ENCODE assay signal across 33 cellular contexts in the genomic region with DNA sequence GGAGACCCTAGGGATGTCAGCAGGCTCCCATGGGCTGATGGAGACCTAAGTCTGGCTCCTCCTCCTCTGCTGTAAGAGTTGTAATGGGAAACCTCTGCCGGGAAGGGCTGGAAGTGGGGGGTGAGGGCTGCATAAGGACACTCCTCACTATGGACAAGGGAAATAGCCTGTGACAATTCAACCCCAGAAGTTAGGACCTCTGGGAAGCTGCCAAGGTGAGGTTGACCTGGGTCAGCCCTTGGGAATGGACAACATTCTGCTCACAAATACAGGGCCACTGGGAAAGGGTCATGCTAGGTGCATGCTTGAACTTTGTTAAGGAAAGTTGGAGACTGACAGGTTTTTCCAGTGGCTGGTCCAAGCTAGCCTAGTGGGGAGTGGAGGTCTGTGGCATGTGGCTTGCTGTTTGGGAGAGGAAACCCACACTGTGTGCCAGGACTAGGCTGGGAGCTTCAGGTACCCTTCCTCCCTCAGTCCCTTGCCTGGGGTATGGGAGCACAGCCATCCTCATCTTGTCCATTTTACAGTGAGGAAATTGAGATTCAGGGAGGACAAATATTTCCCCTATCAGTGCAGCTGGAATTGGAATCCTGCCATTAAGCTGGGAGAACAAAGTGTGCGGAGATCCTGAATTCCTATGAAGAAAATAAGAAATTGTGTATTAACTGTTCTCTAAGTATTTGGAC.
DNase-seq lines count a peak whose midpoint lies in the region; ATAC-seq, FAIRE-seq and TF ChIP-seq lines count a peak whose summit lies in the region.
"Had no signal": no experiment of that assay in that cellular context is flagged by ENCODE, and none has a peak within 500 bp of the region (broad histone marks: within the 10 kb centered on the region; RNA-seq: fewer than 3 reads in every experiment).

No MANE protein-coding gene starts in this region.

- H3K27me3 ChIP-seq in endodermal cell (ENCODE audit: control insufficient read depth, insufficient read depth, low read length, poor library complexity, severe bottlenecking) (no peaks in the 10 kb centered on the region), aorta (ENCODE audit: control insufficient read depth in 1 of 2, insufficient read depth in 2 of 2, low read length in 1 of 2) (no peaks in the 10 kb centered on the region)
- H3K27me3 ChIP-seq: sigmoid colon, SJCRH30, thyroid gland, uterus had no signal

- intact Hi-C loops in Right ventricle myocardium inferior (cut with DNase I): no loop called here
- intact Hi-C loops in cardiac septum (cut with DNase I): no loop called here
- intact Hi-C loops in kidney (cut with DNase I): no loop called here
- intact Hi-C loops in aorta (cut with DNase I): no loop called here
- intact Hi-C loops in activated CD4-positive, alpha-beta memory T cell treated with anti-CD3 and anti-CD28 coated beads for 36 hours (cut with micrococcal nuclease): no loop called here

- H3K27ac ChIP-seq in endodermal cell (ENCODE audit: low read depth, low read length) (no peak overlapping the region), kidney (ENCODE audit: low read depth in 2 of 2, low read length in 2 of 2) (peak overlapping the region; percentile 19 to 47), aorta (ENCODE audit: low read depth in 1 of 2, low read length in 2 of 2) (no peak overlapping the region)
- H3K27ac ChIP-seq: sigmoid colon, SJCRH30, thyroid gland, uterus had no signal

- H3K9ac ChIP-seq in endodermal cell (ENCODE audit: extremely low read depth, low read length, poor library complexity, severe bottlenecking): no peak overlapping the region
- no peak overlapping the region for H3K9ac ChIP-seq in kidney (ENCODE audit: low read length in 2 of 2)

- TF ChIP-seq CTCF in endodermal cell (conservative IDR thresholded peaks at IDR 0.05) (no peak), kidney (IDR thresholded peaks at IDR 0.05; ENCODE audit: borderline replicate concordance, extremely low read depth, insufficient read depth) (no peak)

- H3K9me3 Mint-ChIP-seq in endodermal cell: no peaks in the 10 kb centered on the region
- H3K9me3 Mint-ChIP-seq in activated CD4-positive, alpha-beta memory T cell treated with anti-CD3 and anti-CD28 coated beads for 36 hours: no peaks in the 10 kb centered on the region
- H3K9me3 Mint-ChIP-seq: activated B cell treated with CpG ODN at 0.5 μM for 24 hours; activated T-cell treated with anti-CD3 and anti-CD28 coated beads, Interleukin-2, amount 50 U/mL, for 72 hours; CD4-positive, alpha-beta memory T cell; dendritic cell treated with granulocyte-macrophage colony-stimulating factor and Interleukin-4, amounts not matched to agents 40 ng/mL and 50 ng/mL, for 4 days; neural crest cell had no signal

- H3K27me3 Mint-ChIP-seq in endodermal cell (ENCODE audit: insufficient read depth): no peaks in the 10 kb centered on the region
- H3K27me3 Mint-ChIP-seq in activated CD4-positive, alpha-beta memory T cell treated with anti-CD3 and anti-CD28 coated beads for 36 hours: peaks cover 5% of the 10 kb centered on the region
- H3K27me3 Mint-ChIP-seq: activated CD8-positive, alpha-beta memory T cell treated with anti-CD3 and anti-CD28 coated beads, Interleukin-2, amount 10 ng/mL, durations not matched to agents 7 days and 5 days had no signal

- no peak overlapping the region for H3K4me3 ChIP-seq in endodermal cell (ENCODE audit: low read length)
- no peak overlapping the region for H3K4me3 ChIP-seq in kidney (ENCODE audit: low read length in 2 of 2)
- no peak overlapping the region for H3K4me3 ChIP-seq in aorta (ENCODE audit: low read length in 2 of 2)
- H3K4me3 ChIP-seq: sigmoid colon, SJCRH30, thyroid gland, uterus had no signal

- POLR2A ChIA-PET in activated CD4-positive, alpha-beta memory T cell treated with anti-CD3 and anti-CD28 coated beads for 36 hours (lab: Charles Lee): no interaction called here

- H3K4me3 Mint-ChIP-seq in endodermal cell: no peak overlapping the region
- H3K4me3 Mint-ChIP-seq in activated CD4-positive, alpha-beta memory T cell treated with anti-CD3 and anti-CD28 coated beads for 36 hours: no peak overlapping the region
- H3K4me3 Mint-ChIP-seq: activated B cell treated with CpG ODN at 0.5 μM for 24 hours; activated CD8-positive, alpha-beta memory T cell treated with anti-CD3 and anti-CD28 coated beads, Interleukin-2, amount 10 ng/mL, durations not matched to agents 7 days and 5 days; activated T-cell treated with anti-CD3 and anti-CD28 coated beads, Interleukin-2, amount 50 U/mL, for 72 hours; CD4-positive, alpha-beta memory T cell; dendritic cell treated with granulocyte-macrophage colony-stimulating factor and Interleukin-4, amounts not matched to agents 40 ng/mL and 50 ng/mL, for 4 days; neural crest cell had no signal

- no peak overlapping the region for H3K27ac Mint-ChIP-seq in endodermal cell
- H3K27ac Mint-ChIP-seq in activated CD4-positive, alpha-beta memory T cell treated with anti-CD3 and anti-CD28 coated beads for 36 hours: no peak overlapping the region
- H3K27ac Mint-ChIP-seq: activated B cell treated with CpG ODN at 0.5 μM for 24 hours; activated CD8-positive, alpha-beta memory T cell treated with anti-CD3 and anti-CD28 coated beads, Interleukin-2, amount 10 ng/mL, durations not matched to agents 7 days and 5 days; activated T-cell treated with anti-CD3 and anti-CD28 coated beads, Interleukin-2, amount 50 U/mL, for 72 hours; CD4-positive, alpha-beta memory T cell; dendritic cell treated with granulocyte-macrophage colony-stimulating factor and Interleukin-4, amounts not matched to agents 40 ng/mL and 50 ng/mL, for 4 days had no signal

- ATAC-seq in Right ventricle myocardium inferior (peak; percentile 13), aorta (ENCODE audit: low FRiP score) (peak; percentile 29)
- ATAC-seq: activated CD8-positive, alpha-beta memory T cell treated with anti-CD3 and anti-CD28 coated beads, Interleukin-2, amount 10 ng/mL, durations not matched to agents 7 days and 5 days; activated T-cell treated with anti-CD3 and anti-CD28 coated beads, Interleukin-2, amount 50 U/mL, for 72 hours; esophagus mucosa had no signal

- H3K9me3 ChIP-seq in endodermal cell (ENCODE audit: control insufficient read depth, low read length): no peaks in the 10 kb centered on the region
- no peaks in the 10 kb centered on the region for H3K9me3 ChIP-seq in kidney (ENCODE audit: control insufficient read depth in 1 of 2, low read length in 2 of 2)
- H3K9me3 ChIP-seq in aorta (ENCODE audit: control insufficient read depth, low read length): no peaks in the 10 kb centered on the region
- H3K9me3 ChIP-seq: sigmoid colon, SJCRH30, thyroid gland, uterus had no signal

- no peak for FAIRE-seq in kidney (lab: Jason Lieb, UNC)
- FAIRE-seq: D721Med, HTR-8/SVneo had no signal

- peaks cover 4% of the 10 kb centered on the region for H3K4me1 Mint-ChIP-seq in endodermal cell
- H3K4me1 Mint-ChIP-seq in activated CD4-positive, alpha-beta memory T cell treated with anti-CD3 and anti-CD28 coated beads for 36 hours (ENCODE audit: low read depth): no peaks in the 10 kb centered on the region
- H3K4me1 Mint-ChIP-seq: activated B cell treated with CpG ODN at 0.5 μM for 24 hours; activated CD8-positive, alpha-beta memory T cell treated with anti-CD3 and anti-CD28 coated beads, Interleukin-2, amount 10 ng/mL, durations not matched to agents 7 days and 5 days; CD4-positive, alpha-beta memory T cell; neural crest cell had no signal

- CTCF ChIA-PET in activated CD4-positive, alpha-beta memory T cell treated with anti-CD3 and anti-CD28 coated beads for 36 hours (lab: Charles Lee): no interaction called here

- H3K4me1 ChIP-seq in endodermal cell (ENCODE audit: control insufficient read depth, insufficient read depth, low read length) (no peaks in the 10 kb centered on the region), kidney (ENCODE audit: control insufficient read depth in 1 of 2, insufficient read depth in 1 of 2, low read depth in 1 of 2, low read length in 2 of 2) (peaks cover 9 to 23% of the 10 kb centered on the region in 2 donors), aorta (ENCODE audit: control insufficient read depth in 1 of 2, insufficient read depth in 2 of 2, low read length in 2 of 2) (no peaks in the 10 kb centered on the region)
- H3K4me1 ChIP-seq: sigmoid colon, SJCRH30, thyroid gland, uterus had no signal

- no peaks in the 10 kb centered on the region for H3K36me3 Mint-ChIP-seq in endodermal cell (ENCODE audit: low read depth)
- no peaks in the 10 kb centered on the region for H3K36me3 Mint-ChIP-seq in activated CD4-positive, alpha-beta memory T cell treated with anti-CD3 and anti-CD28 coated beads for 36 hours
- H3K36me3 Mint-ChIP-seq: activated CD8-positive, alpha-beta memory T cell treated with anti-CD3 and anti-CD28 coated beads, Interleukin-2, amount 10 ng/mL, durations not matched to agents 7 days and 5 days; CD4-positive, alpha-beta memory T cell had no signal

- DNase-seq in Right ventricle myocardium inferior (ENCODE audit: missing footprints) (no peak), cardiac septum (ENCODE audit: low spot score) (no peak), endodermal cell (peak; percentile 58), kidney (no peak), aorta (no peak), NCI-H2107 (lab: John Stamatoyannopoulos, UW) (no peak)
- DNase-seq in activated CD4-positive, alpha-beta memory T cell treated with anti-CD3 and anti-CD28 coated beads for 36 hours: no peak
- DNase-seq in activated effector memory CD4-positive, alpha-beta T cell treated with Interleukin-2 at 50 U/mL for 16 hours: no peak
- DNase-seq: activated B cell treated with CpG ODN at 0.5 μM for 24 hours; activated CD4-positive, alpha-beta T cell treated with anti-CD3 and anti-CD28 coated beads, Interleukin-2, amount 50 U/mL, for 1 hour; activated CD8-positive, alpha-beta memory T cell treated with anti-CD3 and anti-CD28 coated beads, Interleukin-2, amount 10 ng/mL, durations not matched to agents 7 days and 5 days; activated naive CD4-positive, alpha-beta T cell treated with Interleukin-2 at 50 U/mL for 16 hours; activated T-cell treated with anti-CD3 and anti-CD28 coated beads, Interleukin-2, amount 50 U/mL, for 72 hours; AML-193; CD4-positive, alpha-beta memory T cell; central memory CD4-positive, alpha-beta T cell; foreskin fibroblast; head of caudate nucleus; KBM-7; mesenchymal stem cell; NCI-H1092 treated with DMSO at 0.1 percent for 48 hours; NCI-H187; NCI-H69; sigmoid colon; SJCRH30; stimulated activated CD4-positive, alpha-beta T cell treated with anti-CD3 and anti-CD28 coated beads, Interleukin-4, amount 100 ng/mL, for 1 hour had no signal

- no peaks in the 10 kb centered on the region for H3K36me3 ChIP-seq in endodermal cell (ENCODE audit: control insufficient read depth, insufficient read depth, low read length)
- no peaks in the 10 kb centered on the region for H3K36me3 ChIP-seq in kidney (ENCODE audit: control insufficient read depth in 1 of 2, insufficient read depth in 2 of 2, low read length in 2 of 2)
- H3K36me3 ChIP-seq in aorta (ENCODE audit: control insufficient read depth in 1 of 2, insufficient read depth in 2 of 2, low read length in 1 of 2): no peaks in the 10 kb centered on the region
- H3K36me3 ChIP-seq: sigmoid colon, SJCRH30, thyroid gland, uterus had no signal

- WGBS in endodermal cell (ENCODE audit: insufficient coverage in 1 of 2, insufficient read length in 1 of 2), 2 experiments: 43 to 87% methylated on average over 1 to 2 of the region's 2 CpGs
- WGBS in aorta, 2 donors: 3 to 12% methylated on average over 2 of the region's 2 CpGs

Comparison
In these comparisons a context has a peak if more than half of its experiments do, and no peak if none do; other contexts are left out.
1. H3K27ac ChIP-seq: peak in kidney (2 of 2); none in endodermal cell (single experiment) and aorta (0 of 2).